Comparison of ENCODE assay signal across 8 cellular contexts in the genomic region with DNA sequence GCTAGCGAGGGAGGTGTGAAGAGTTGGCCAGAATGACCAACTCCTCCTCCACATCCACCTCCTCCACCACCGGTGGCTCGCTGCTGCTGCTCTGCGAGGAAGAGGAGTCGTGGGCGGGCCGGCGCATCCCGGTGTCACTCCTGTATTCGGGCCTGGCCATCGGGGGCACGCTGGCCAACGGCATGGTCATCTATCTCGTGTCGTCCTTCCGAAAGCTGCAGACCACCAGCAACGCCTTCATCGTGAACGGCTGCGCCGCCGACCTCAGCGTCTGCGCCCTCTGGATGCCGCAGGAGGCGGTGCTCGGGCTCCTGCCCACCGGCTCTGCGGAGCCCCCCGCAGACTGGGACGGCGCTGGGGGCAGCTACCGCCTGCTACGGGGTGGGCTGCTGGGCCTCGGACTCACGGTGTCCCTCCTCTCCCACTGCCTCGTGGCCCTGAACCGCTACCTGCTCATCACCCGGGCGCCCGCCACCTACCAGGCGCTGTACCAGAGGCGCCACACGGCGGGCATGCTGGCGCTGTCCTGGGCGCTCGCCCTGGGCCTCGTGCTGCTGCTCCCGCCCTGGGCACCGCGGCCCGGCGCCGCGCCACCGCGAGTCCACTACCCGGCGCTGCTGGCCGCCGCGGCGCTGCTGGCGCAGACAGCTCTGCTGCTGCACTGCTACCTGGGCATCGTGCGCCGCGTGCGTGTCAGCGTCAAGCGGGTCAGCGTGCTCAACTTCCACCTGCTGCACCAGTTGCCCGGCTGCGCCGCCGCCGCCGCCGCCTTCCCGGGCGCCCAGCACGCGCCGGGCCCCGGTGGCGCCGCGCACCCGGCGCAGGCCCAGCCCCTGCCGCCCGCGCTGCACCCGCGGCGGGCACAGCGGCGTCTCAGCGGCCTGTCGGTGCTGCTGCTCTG. TPM values are rescaled to one million over a fixed set of nuclear protein-coding genes. Genes with fewer than 3 reads are reported as not detected.
A peak's percentile ranks its signal among the peaks of the same experiment; 100 is the strongest.
DNase-seq lines count a peak whose midpoint lies in the region; ATAC-seq and TF ChIP-seq lines count a peak whose summit lies in the region.

No MANE protein-coding gene starts in this region.

- H4K8ac ChIP-seq in neuronal stem cell (ENCODE audit: low read depth, low read length), result no peak overlapping the region

- H2BK15ac ChIP-seq in neuronal stem cell (ENCODE audit: low read length), result peak overlapping the region; percentile 95

- no peak overlapping the region for H3K27ac ChIP-seq in neuronal stem cell (replicated peaks; ENCODE audit: low read length)

- H4K91ac ChIP-seq in neuronal stem cell (ENCODE audit: low read depth, low read length, poor library complexity), result no peak overlapping the region

- H3K27me3 ChIP-seq in neuronal stem cell (ENCODE audit: control insufficient read depth in 3 of 3, insufficient read depth in 3 of 3, low read depth in 1 of 3, low read length in 3 of 3), result peaks cover 13 to 92% (median 31%) of the 10 kb centered on the region in 3 experiments

- in situ Hi-C loops in KBM-7 (cut with MboI; ENCODE audit: low pct_unique_long_range_greater_than_20kb, low sequenced_read_pairs), result no loop called here

- peak overlapping the region; percentile 79 for H2BK5ac ChIP-seq in neuronal stem cell (ENCODE audit: low read length)

- H3K4me3 ChIP-seq in foreskin fibroblast (ENCODE audit: low read depth in 1 of 2, low read length in 2 of 2) (peak overlapping the region; percentile 25 to 26), neuronal stem cell (ENCODE audit: low read length in 2 of 2) (peak overlapping the region; percentile 35 to 79)

- no CpG with 5 or more reads among the region's 101 CpGs for WGBS in neuronal stem cell (ENCODE audit: extremely low coverage in 2 of 2, insufficient read length in 2 of 2, insufficient replicate concordance in 1 of 2), 2 donors

- no peaks in the 10 kb centered on the region for H3K9me3 ChIP-seq in neuronal stem cell (replicated peaks in 1 of 2; ENCODE audit: control insufficient read depth in 2 of 2, insufficient read depth in 1 of 2, low read depth in 1 of 2, low read length in 2 of 2)

- peak overlapping the region; percentile 66 for H3K14ac ChIP-seq in neuronal stem cell (ENCODE audit: low read length)

- peak overlapping the region; percentile 94 for H3K9ac ChIP-seq in neuronal stem cell (ENCODE audit: low read depth, low read length, poor library complexity)

- H2AK5ac ChIP-seq in neuronal stem cell (ENCODE audit: low read depth, low read length), result no peak overlapping the region

- peak overlapping the region; percentile 89 for H3K23ac ChIP-seq in neuronal stem cell (ENCODE audit: low read depth, low read length, poor library complexity)

- peak; percentile 92 for DNase-seq in DMS53 (lab: John Stamatoyannopoulos, UW)
- peak; percentile 58 for DNase-seq in KBM-7
- peak; percentile 50 for DNase-seq in activated T-cell treated with anti-CD3 and anti-CD28 coated beads, Interleukin-2, amount 50 U/mL, for 1 hour
- peak; percentile 9 to 41 for DNase-seq in foreskin fibroblast
- DNase-seq in neuronal stem cell (ENCODE audit: low spot score), result peak; percentile 43
- no peak for DNase-seq in medulla oblongata (ENCODE audit: extremely low spot score)

- H2AFZ ChIP-seq in neuronal stem cell (ENCODE audit: low read length), result peak overlapping the region; percentile 95

- peak overlapping the region; percentile 94 for H3K18ac ChIP-seq in neuronal stem cell (ENCODE audit: low read length)

- no peak for TF ChIP-seq CTCF in foreskin fibroblast (IDR thresholded peaks at IDR 0.05; ENCODE audit: low read depth, low read length)

- H3K36me3 ChIP-seq in neuronal stem cell (replicated peaks in 1 of 2; ENCODE audit: control insufficient read depth in 2 of 2, insufficient read depth in 2 of 2, low read length in 2 of 2), result no peaks in the 10 kb centered on the region

- H3K4me1 ChIP-seq in neuronal stem cell (ENCODE audit: control insufficient read depth in 2 of 2, insufficient read depth in 1 of 2, low read depth in 1 of 2, low read length in 2 of 2), result peaks cover 14 to 18% of the 10 kb centered on the region in 2 donors

- H2BK120ac ChIP-seq in neuronal stem cell (ENCODE audit: low read depth, low read length), result no peak overlapping the region

- H3K4ac ChIP-seq in neuronal stem cell (ENCODE audit: low read length), result no peak overlapping the region

- no peak for ATAC-seq in HG03095 (IDR thresholded peaks at IDR 0.05; ENCODE audit: unreplicated experiment)
- ATAC-seq in HG02981 (IDR thresholded peaks at IDR 0.05; ENCODE audit: unreplicated experiment), result no peak

- peak overlapping the region; percentile 97 for H2BK12ac ChIP-seq in neuronal stem cell (ENCODE audit: low read length)

- H3K4me2 ChIP-seq in neuronal stem cell (ENCODE audit: insufficient read depth, low read length, poor library complexity, severe bottlenecking), result peak overlapping the region; percentile 92

- no peaks in the 10 kb centered on the region for H3K79me1 ChIP-seq in neuronal stem cell (ENCODE audit: low read depth, low read length)

RNA-seq across cellular contexts. Expression of a gene that starts 1.2 kb away (rescaled TPM):
- not detected for polyA plus RNA-seq in neuronal stem cell (2013, experiment 1 of 2)
- polyA plus RNA-seq in neuronal stem cell (2013, experiment 2 of 2), result not detected
